Comparison of ENCODE assay signal across 28 cellular contexts in genomic region chr7:75922966-75923603, GRCh38.
"Had no signal": no experiment of that assay in that cellular context is flagged by ENCODE, and none has a peak within 500 bp of the region (broad histone marks: within the 10 kb centered on the region; RNA-seq: fewer than 3 reads in every experiment).

No MANE protein-coding gene starts in this region.

- H3K4me3 ChIP-seq: breast epithelium, esophagus squamous epithelium, left ventricle myocardium inferior, mucosa of descending colon, ovary, sigmoid colon had no signal

- H3K27ac Mint-ChIP-seq: activated B cell treated with CpG ODN at 0.5 μM for 24 hours; activated CD8-positive, alpha-beta T cell treated with anti-CD3 and anti-CD28 coated beads for 36 hours; activated T-helper 17 cell treated with anti-CD3 and anti-CD28 coated beads, Interleukin-2, amount 50 U/mL, for 72 hours; dendritic cell treated with granulocyte-macrophage colony-stimulating factor and Interleukin-4, amounts not matched to agents 40 ng/mL and 50 ng/mL, for 4 days; endodermal cell; stimulated activated memory B cell treated with anti-CD40 and anti-IgM and Interleukin-4, amounts not matched to agents 10 μg/mL and 1 μg/mL and 100 μg/mL, for 72 hours; stimulated activated naive CD8-positive, alpha-beta T cell treated with anti-CD3 and anti-CD28 coated beads, Interleukin-15, amount 100 ng/mL, for 72 hours; T-helper 17 cell had no signal

- FAIRE-seq: islet of Langerhans, small intestine had no signal

- DNase-seq: activated B cell treated with CpG ODN at 0.5 μM for 24 hours; activated CD4-positive, alpha-beta T cell treated with anti-CD3 and anti-CD28 coated beads, Interleukin-2, amount 50 U/mL, for 1 hour; activated CD8-positive, alpha-beta T cell treated with anti-CD3 and anti-CD28 coated beads for 36 hours; activated gamma-delta T cell treated with Interleukin-2 at 50 U/mL for 16 hours; activated naive CD4-positive, alpha-beta T cell treated with anti-CD3 and anti-CD28 coated beads, Interleukin-2, amount 50 U/mL, for 16 hours; activated T-cell treated with anti-CD3 and anti-CD28 coated beads, Interleukin-2, amount 50 U/mL, for 4 hours; amygdala; central memory CD4-positive, alpha-beta T cell; endodermal cell; esophagus squamous epithelium; foreskin melanocyte; left ventricle myocardium inferior; mucosa of descending colon; ovary; retina; sigmoid colon; small intestine; stimulated activated CD4-positive, alpha-beta T cell treated with anti-CD3 and anti-CD28 coated beads, Interleukin-4, amount 100 ng/mL, for 4 hours; stimulated activated CD8-positive, alpha-beta memory T cell treated with anti-CD3 and anti-CD28 coated beads, Interleukin-4, amount 100 ng/mL, for 48 hours; stimulated activated naive CD8-positive, alpha-beta T cell treated with anti-CD3 and anti-CD28 coated beads, Interleukin-15, amount 100 ng/mL, for 72 hours; T-helper 17 cell; T1000 had no signal

- ATAC-seq: activated CD8-positive, alpha-beta T cell treated with anti-CD3 and anti-CD28 coated beads for 36 hours; activated T-cell treated with anti-CD3 and anti-CD28 coated beads, Interleukin-2, amount 50 U/mL, for 4 hours; activated T-helper 17 cell treated with anti-CD3 and anti-CD28 coated beads, Interleukin-2, amount 50 U/mL, for 72 hours; mucosa of descending colon; stimulated activated memory B cell treated with anti-CD40 and anti-IgM and Interleukin-4, amounts not matched to agents 10 μg/mL and 1 μg/mL and 100 μg/mL, for 72 hours; stimulated activated naive CD8-positive, alpha-beta T cell treated with anti-CD3 and anti-CD28 coated beads, Interleukin-15, amount 100 ng/mL, for 72 hours; T-helper 17 cell had no signal

- H3K27ac ChIP-seq: breast epithelium, esophagus squamous epithelium, left ventricle myocardium inferior, ovary, sigmoid colon had no signal

- H3K9me3 ChIP-seq: breast epithelium, esophagus squamous epithelium, left ventricle myocardium inferior, mucosa of descending colon, ovary, sigmoid colon had no signal

- H3K36me3 ChIP-seq: breast epithelium, left ventricle myocardium inferior, ovary, sigmoid colon had no signal

- H3K27me3 Mint-ChIP-seq: activated B cell treated with CpG ODN at 0.5 μM for 24 hours; activated CD8-positive, alpha-beta T cell treated with anti-CD3 and anti-CD28 coated beads for 36 hours; activated T-helper 17 cell treated with anti-CD3 and anti-CD28 coated beads, Interleukin-2, amount 50 U/mL, for 72 hours; dendritic cell treated with granulocyte-macrophage colony-stimulating factor and Interleukin-4, amounts not matched to agents 40 ng/mL and 50 ng/mL, for 4 days; progenitor cell of endocrine pancreas; stimulated activated memory B cell treated with anti-CD40 and anti-IgM and Interleukin-4, amounts not matched to agents 10 μg/mL and 1 μg/mL and 100 μg/mL, for 72 hours; stimulated activated naive CD8-positive, alpha-beta T cell treated with anti-CD3 and anti-CD28 coated beads, Interleukin-15, amount 100 ng/mL, for 72 hours; T-helper 17 cell had no signal

- H3K4me1 ChIP-seq: breast epithelium had no signal

- H3K4me3 Mint-ChIP-seq: activated B cell treated with CpG ODN at 0.5 μM for 24 hours; activated CD8-positive, alpha-beta T cell treated with anti-CD3 and anti-CD28 coated beads for 36 hours; activated T-cell treated with anti-CD3 and anti-CD28 coated beads, Interleukin-2, amount 50 U/mL, for 4 hours; activated T-helper 17 cell treated with anti-CD3 and anti-CD28 coated beads, Interleukin-2, amount 50 U/mL, for 72 hours; dendritic cell treated with granulocyte-macrophage colony-stimulating factor and Interleukin-4, amounts not matched to agents 40 ng/mL and 50 ng/mL, for 4 days; endodermal cell; stimulated activated memory B cell treated with anti-CD40 and anti-IgM and Interleukin-4, amounts not matched to agents 10 μg/mL and 1 μg/mL and 100 μg/mL, for 72 hours; stimulated activated naive CD8-positive, alpha-beta T cell treated with anti-CD3 and anti-CD28 coated beads, Interleukin-15, amount 100 ng/mL, for 72 hours; T-helper 17 cell had no signal

- H3K9me3 Mint-ChIP-seq: activated B cell treated with CpG ODN at 0.5 μM for 24 hours; activated CD8-positive, alpha-beta T cell treated with anti-CD3 and anti-CD28 coated beads for 36 hours; activated T-cell treated with anti-CD3 and anti-CD28 coated beads, Interleukin-2, amount 50 U/mL, for 4 hours; activated T-helper 17 cell treated with anti-CD3 and anti-CD28 coated beads, Interleukin-2, amount 50 U/mL, for 72 hours; dendritic cell treated with granulocyte-macrophage colony-stimulating factor and Interleukin-4, amounts not matched to agents 40 ng/mL and 50 ng/mL, for 4 days; endodermal cell; stimulated activated memory B cell treated with anti-CD40 and anti-IgM and Interleukin-4, amounts not matched to agents 10 μg/mL and 1 μg/mL and 100 μg/mL, for 72 hours; stimulated activated naive CD8-positive, alpha-beta T cell treated with anti-CD3 and anti-CD28 coated beads, Interleukin-15, amount 100 ng/mL, for 72 hours had no signal

- H3K27me3 ChIP-seq: breast epithelium, esophagus squamous epithelium, ovary, sigmoid colon had no signal
